ENCODE assay signal across 1 cellular context in the genomic region with DNA sequence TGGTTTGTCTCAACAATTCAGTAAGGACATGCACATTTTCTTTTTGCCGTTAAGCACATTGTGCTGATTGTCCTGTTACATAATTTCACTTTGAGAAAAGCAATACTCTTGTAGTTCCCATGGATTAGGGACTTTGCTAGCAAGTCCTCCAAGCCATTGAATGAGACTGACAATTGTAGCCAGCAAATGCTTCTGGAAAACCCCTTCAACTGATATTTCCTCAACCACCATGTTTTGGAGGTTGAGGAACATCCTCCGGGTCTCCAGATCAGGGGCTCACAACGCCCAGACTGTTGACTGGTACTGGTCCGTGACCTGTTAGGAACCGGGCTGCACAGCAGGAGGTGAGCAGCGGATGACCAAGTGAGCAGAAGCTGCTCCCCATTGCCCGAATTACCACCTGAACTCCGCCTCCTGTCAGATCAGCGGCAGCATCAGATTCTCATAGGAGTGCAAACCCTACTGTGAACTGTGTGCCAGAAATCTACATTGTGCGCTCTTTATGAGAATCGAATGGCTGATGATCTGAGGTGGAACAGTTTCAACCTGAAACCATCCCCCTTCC.
TF ChIP-seq lines count a peak whose summit lies in the region.

No MANE protein-coding gene starts in this region.

TF ChIP-seq in K562, 482 proteins besides CTCF, POLR2A, EP300 and RAD21:
- TF ChIP-seq ZNF134 (CRISPR knock-in tag; conservative IDR thresholded peaks at IDR 0.05) = peak; percentile 64; the same call in 1 of the 2 replicates
- TF ChIP-seq BDP1 (IDR thresholded peaks at IDR 0.05; ENCODE audit: insufficient read depth, insufficient read length) = no peak
